ENCODE assay signal across 26 cellular contexts in the genomic region with DNA sequence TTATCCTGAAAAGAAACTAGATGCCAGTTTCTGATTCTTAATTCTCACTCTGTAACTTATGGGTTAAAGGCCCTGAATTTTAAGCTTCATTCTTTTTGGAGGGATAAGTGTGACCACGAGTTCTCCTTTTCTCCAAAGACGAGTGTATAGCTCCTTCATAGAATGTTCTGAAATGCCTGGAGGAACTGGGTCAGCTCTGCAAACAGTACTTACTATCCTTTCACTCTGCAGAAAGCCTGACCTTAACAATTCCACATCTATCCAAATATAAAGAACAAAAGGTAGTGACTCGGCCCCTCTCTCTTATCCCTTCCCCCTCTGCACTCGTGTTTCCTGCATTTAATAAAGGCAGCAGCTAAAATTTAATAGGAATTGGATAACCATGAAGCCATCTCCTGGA.
A peak's percentile ranks its signal among the peaks of the same experiment; 100 is the strongest.
DNase-seq lines count a peak whose midpoint lies in the region; ATAC-seq, FAIRE-seq and TF ChIP-seq lines count a peak whose summit lies in the region.
"Had no signal": no experiment of that assay in that cellular context is flagged by ENCODE, and none has a peak within 500 bp of the region (broad histone marks: within the 10 kb centered on the region; RNA-seq: fewer than 3 reads in every experiment).

No MANE protein-coding gene starts in this region.

- H3K9ac ChIP-seq in endothelial cell of umbilical vein (replicated peaks; ENCODE audit: extremely low read depth, insufficient read depth, low read length): peak overlapping the region; percentile 60
- H3K9ac ChIP-seq: BLaER1 treated with 17β-estradiol and CSF1 and Interleukin-3, amounts not matched to agents 10 nM and 100 nM; parathyroid adenoma had no signal

- H2AFZ ChIP-seq in GM23338 (no peak overlapping the region), PC-9 (no peak overlapping the region), endothelial cell of umbilical vein (ENCODE audit: low read depth, low read length) (peak overlapping the region; percentile 53), neuron (ENCODE audit: low read depth, low read length) (peak overlapping the region; percentile 55)
- H2AFZ ChIP-seq: parathyroid adenoma had no signal

- FAIRE-seq in endothelial cell of umbilical vein (lab: Jason Lieb, UNC): no peak
- FAIRE-seq: H1, islet of Langerhans had no signal

- peaks cover under 1% of the 10 kb centered on the region for H3K27me3 Mint-ChIP-seq in GM23338 (ENCODE audit: insufficient read depth, low read depth, poor library complexity)
- H3K27me3 Mint-ChIP-seq in natural killer cell treated with Interleukin-12 subunit alpha and Interleukin-12 subunit beta and Interleukin-15 and Interleukin-18, amount 100 ng/mL, for 72 hours: no peaks in the 10 kb centered on the region
- H3K27me3 Mint-ChIP-seq: activated CD8-positive, alpha-beta T cell treated with anti-CD3 and anti-CD28 coated beads for 36 hours; T-helper 17 cell had no signal

- TF ChIP-seq POLR2A in endothelial cell of umbilical vein (IDR thresholded peaks at IDR 0.05; ENCODE audit: low read depth, low read length) (no peak), thyroid gland (IDR thresholded peaks at IDR 0.05) (no peak), testis (IDR thresholded peaks at IDR 0.05) (no peak)

- no peak for TF ChIP-seq CTCF in GM23338 (conservative IDR thresholded peaks at IDR 0.05; ENCODE audit: low read depth in 2 of 2)
- TF ChIP-seq CTCF in PC-9 (conservative IDR thresholded peaks at IDR 0.05): no peak
- no peak for TF ChIP-seq CTCF in endothelial cell of umbilical vein (IDR thresholded peaks at IDR 0.05; ENCODE audit: extremely low read depth in 1 of 2, insufficient read depth in 1 of 2, low read depth in 1 of 2, low read length in 2 of 2)
- TF ChIP-seq CTCF in thyroid gland (IDR thresholded peaks at IDR 0.05): no peak
- TF ChIP-seq CTCF in testis (IDR thresholded peaks at IDR 0.05): no peak

- H3K4me1 Mint-ChIP-seq in GM23338: peaks cover 9% of the 10 kb centered on the region; the same call in 2 of the 3 replicates
- H3K4me1 Mint-ChIP-seq in natural killer cell treated with Interleukin-12 subunit alpha and Interleukin-12 subunit beta and Interleukin-15 and Interleukin-18, amount 100 ng/mL, for 72 hours (ENCODE audit: low read depth in 2 of 2): no peaks in the 10 kb centered on the region
- H3K4me1 Mint-ChIP-seq: T-helper 17 cell had no signal

- H3K4me3 Mint-ChIP-seq in GM23338: no peak overlapping the region
- no peak overlapping the region for H3K4me3 Mint-ChIP-seq in natural killer cell treated with Interleukin-12 subunit alpha and Interleukin-12 subunit beta and Interleukin-15 and Interleukin-18, amount 100 ng/mL, for 72 hours
- H3K4me3 Mint-ChIP-seq: activated CD8-positive, alpha-beta T cell treated with anti-CD3 and anti-CD28 coated beads for 36 hours; T-helper 17 cell had no signal

- BruUV-seq in PC-9 (replicated peaks; lab: Mats Ljungman, UMichigan) (no TSS peak), endothelial cell of umbilical vein (replicated peaks; lab: Mats Ljungman, UMichigan) (no TSS peak)

- DNase-seq in GM23338 (ENCODE audit: low spot score): no peak
- no peak for DNase-seq in PC-9
- no peak for DNase-seq in endothelial cell of umbilical vein (ENCODE audit: low read depth, low spot score)
- no peak for DNase-seq in thyroid gland
- DNase-seq in testis: no peak
- no peak for DNase-seq in natural killer cell treated with Interleukin-12 subunit alpha and Interleukin-12 subunit beta and Interleukin-15 and Interleukin-18, amount 100 ng/mL, for 72 hours (ENCODE audit: low spot score)
- DNase-seq: activated CD4-positive, alpha-beta T cell treated with anti-CD3 and anti-CD28 coated beads for 1 hour; activated CD8-positive, alpha-beta T cell treated with anti-CD3 and anti-CD28 coated beads for 36 hours; anterior cingulate cortex; caudate nucleus; COR-L47; left ventricle myocardium inferior; NCI-H1048; NCI-H2081 treated with DMSO at 0.1 percent for 48 hours; stimulated activated CD4-positive, alpha-beta T cell treated with anti-CD3 and anti-CD28 coated beads, Interleukin-4, amount 100 ng/mL, for 1 hour; T-helper 17 cell; upper lobe of right lung had no signal

- H3K36me3 ChIP-seq in GM23338 (ENCODE audit: insufficient read depth) (no peaks in the 10 kb centered on the region), PC-9 (ENCODE audit: low read depth) (no peaks in the 10 kb centered on the region), endothelial cell of umbilical vein (ENCODE audit: control insufficient read depth in 2 of 2, extremely low read depth in 1 of 2, insufficient read depth in 2 of 2, low read length in 2 of 2) (no peaks in the 10 kb centered on the region), neuron (ENCODE audit: insufficient read depth, low read length) (no peaks in the 10 kb centered on the region), thyroid gland (no peaks in the 10 kb centered on the region), testis (ENCODE audit: low read depth, missing control alignments) (no peaks in the 10 kb centered on the region)
- H3K36me3 ChIP-seq: BLaER1 treated with 17β-estradiol and CSF1 and Interleukin-3, amounts not matched to agents 10 nM and 100 nM; right atrium auricular region; upper lobe of right lung had no signal

- H3K9me3 ChIP-seq in PC-9 (ENCODE audit: insufficient read depth, low read depth) (no peaks in the 10 kb centered on the region), endothelial cell of umbilical vein (replicated peaks; ENCODE audit: control insufficient read depth, insufficient read depth, low read length) (no peaks in the 10 kb centered on the region), neuron (ENCODE audit: low read length) (peaks cover 4% of the 10 kb centered on the region), thyroid gland (no peaks in the 10 kb centered on the region), testis (no peaks in the 10 kb centered on the region)
- H3K9me3 ChIP-seq: left ventricle myocardium inferior, right atrium auricular region, upper lobe of right lung had no signal

- dilution Hi-C loops in endothelial cell of umbilical vein (cut with MboI; ENCODE audit: extremely low pct_ligation_motif_present, low sequenced_read_pairs): no loop called here

- H3K4me3 ChIP-seq in GM23338 (no peak overlapping the region), PC-9 (no peak overlapping the region; the same call in 1 of the 2 replicates), endothelial cell of umbilical vein (replicated peaks in 1 of 3; ENCODE audit: insufficient read depth in 1 of 3, low read depth in 1 of 3, low read length in 3 of 3) (no peak overlapping the region), neuron (ENCODE audit: low read length) (no peak overlapping the region), thyroid gland (replicated peaks in 1 of 3) (no peak overlapping the region), testis (no peak overlapping the region)
- H3K4me3 ChIP-seq: BLaER1 treated with 17β-estradiol and CSF1 and Interleukin-3, amounts not matched to agents 10 nM and 100 nM; left ventricle myocardium inferior; right atrium auricular region; SK-N-MC; upper lobe of right lung had no signal

- H3K9me2 ChIP-seq in GM23338 (ENCODE audit: insufficient read depth) (no peaks in the 10 kb centered on the region), PC-9 (ENCODE audit: insufficient read depth) (no peaks in the 10 kb centered on the region)

- H3K9me3 Mint-ChIP-seq in GM23338: peaks cover 6% of the 10 kb centered on the region; the same call in 2 of the 3 replicates
- H3K9me3 Mint-ChIP-seq in natural killer cell treated with Interleukin-12 subunit alpha and Interleukin-12 subunit beta and Interleukin-15 and Interleukin-18, amount 100 ng/mL, for 72 hours: peaks cover 15% of the 10 kb centered on the region

- H3K4me1 ChIP-seq in GM23338 (ENCODE audit: insufficient read depth) (no peaks in the 10 kb centered on the region), PC-9 (replicated peaks; ENCODE audit: insufficient read depth) (peaks cover 31% of the 10 kb centered on the region), endothelial cell of umbilical vein (ENCODE audit: control insufficient read depth, extremely low read depth, insufficient read depth, low read length) (peaks cover 38% of the 10 kb centered on the region), neuron (ENCODE audit: insufficient read depth, low read length) (peaks cover 8% of the 10 kb centered on the region), thyroid gland (no peaks in the 10 kb centered on the region), testis (no peaks in the 10 kb centered on the region)
- H3K4me1 ChIP-seq: parathyroid adenoma, right atrium auricular region, upper lobe of right lung had no signal

- peaks cover 4% of the 10 kb centered on the region; the same call in 2 of the 3 replicates for H3K36me3 Mint-ChIP-seq in GM23338 (ENCODE audit: low read depth)
- no peaks in the 10 kb centered on the region for H3K36me3 Mint-ChIP-seq in natural killer cell treated with Interleukin-12 subunit alpha and Interleukin-12 subunit beta and Interleukin-15 and Interleukin-18, amount 100 ng/mL, for 72 hours

- CTCF ChIA-PET in PC-9 (lab: Charles Lee) (no interaction called here), endothelial cell of umbilical vein (lab: Charles Lee) (interaction anchor here (1.0 to 1.3 kb wide), 3 partner anchors 93 to 243 kb away, joined by 3 read pairs; no protein-coding TSS in a partner anchor)

- no peak for ATAC-seq in GM23338
- no peak for ATAC-seq in GM21576 (IDR thresholded peaks at IDR 0.05; ENCODE audit: unreplicated experiment)
- ATAC-seq in natural killer cell treated with Interleukin-12 subunit alpha and Interleukin-12 subunit beta and Interleukin-15 and Interleukin-18, amount 100 ng/mL, for 72 hours: no peak
- ATAC-seq: T-helper 17 cell, upper lobe of right lung had no signal

- no peaks in the 10 kb centered on the region for H3K27me3 ChIP-seq in GM23338 (ENCODE audit: insufficient read depth)
- H3K27me3 ChIP-seq in PC-9 (ENCODE audit: insufficient read depth, low read depth): no peaks in the 10 kb centered on the region
- H3K27me3 ChIP-seq in endothelial cell of umbilical vein (ENCODE audit: control insufficient read depth in 2 of 2, insufficient read depth in 2 of 2, low read length in 2 of 2): no peaks in the 10 kb centered on the region
- H3K27me3 ChIP-seq in neuron (ENCODE audit: insufficient read depth, low read length): no peaks in the 10 kb centered on the region
- no peaks in the 10 kb centered on the region for H3K27me3 ChIP-seq in thyroid gland
- no peaks in the 10 kb centered on the region for H3K27me3 ChIP-seq in testis
- H3K27me3 ChIP-seq: BLaER1 treated with 17β-estradiol and CSF1 and Interleukin-3, amounts not matched to agents 10 nM and 100 nM; right atrium auricular region; upper lobe of right lung had no signal

- H3K4me2 ChIP-seq in GM23338 (no peak overlapping the region), PC-9 (peak overlapping the region; percentile 59), endothelial cell of umbilical vein (ENCODE audit: insufficient read depth, low read length) (peak overlapping the region; percentile 64)

- POLR2A ChIA-PET in PC-9 (lab: Charles Lee; ENCODE audit: unreplicated experiment): interaction anchor here (0.6 kb wide), 1 partner anchor 976 kb away, joined by 21 read pairs; no protein-coding TSS in a partner anchor
- POLR2A ChIA-PET in endothelial cell of umbilical vein (lab: Charles Lee): interaction anchor here (0.9 kb wide), 1 partner anchor 45 kb away, joined by 4 read pairs; no protein-coding TSS in a partner anchor

- peak overlapping the region; percentile 44; the same call in 1 of the 2 replicates for H3K27ac Mint-ChIP-seq in GM23338
- H3K27ac Mint-ChIP-seq in natural killer cell treated with Interleukin-12 subunit alpha and Interleukin-12 subunit beta and Interleukin-15 and Interleukin-18, amount 100 ng/mL, for 72 hours: no peak overlapping the region
- H3K27ac Mint-ChIP-seq: activated CD8-positive, alpha-beta T cell treated with anti-CD3 and anti-CD28 coated beads for 36 hours; activated naive CD4-positive, alpha-beta T cell treated with anti-CD3 and anti-CD28 coated beads, Interleukin-2, amount 50 U/mL, for 72 hours; T-helper 17 cell had no signal

- H3F3A ChIP-seq in GM23338 (replicated peaks; ENCODE audit: low read depth) (no peaks in the 10 kb centered on the region), PC-9 (ENCODE audit: insufficient read depth, low read depth) (peaks cover 17% of the 10 kb centered on the region; the same call in 1 of the 2 replicates)

- H4K20me1 ChIP-seq in GM23338 (replicated peaks; ENCODE audit: insufficient read depth) (no peaks in the 10 kb centered on the region), PC-9 (ENCODE audit: insufficient read depth) (no peaks in the 10 kb centered on the region), endothelial cell of umbilical vein (replicated peaks; ENCODE audit: control insufficient read depth, extremely low read depth, insufficient read depth, low read length) (no peaks in the 10 kb centered on the region)
- H4K20me1 ChIP-seq: BLaER1 treated with 17β-estradiol and CSF1 and Interleukin-3, amounts not matched to agents 10 nM and 100 nM had no signal

- intact Hi-C loops in PC-9 (cut with micrococcal nuclease; ENCODE audit: unreplicated experiment): loop anchor here (5.0 kb wide), 1 partner anchor 63 kb away; no protein-coding TSS in a partner anchor
- intact Hi-C loops in endothelial cell of umbilical vein (cut with micrococcal nuclease): no loop called here
- intact Hi-C loops in thyroid gland (cut with DNase I): no loop called here
- intact Hi-C loops in testis (cut with DNase I; ENCODE audit: low total_unique reads): no loop called here

- H3K79me2 ChIP-seq in GM23338 (replicated peaks; ENCODE audit: insufficient read depth) (no peaks in the 10 kb centered on the region), PC-9 (ENCODE audit: low read depth) (no peaks in the 10 kb centered on the region), endothelial cell of umbilical vein (ENCODE audit: control insufficient read depth, insufficient read depth, low read length) (no peaks in the 10 kb centered on the region)
- H3K79me2 ChIP-seq: parathyroid adenoma had no signal

- 45 to 50% methylated on average over 4 of the region's 4 CpGs for whole genome bisulfite sequencing in thyroid gland, 2 donors
- WGBS in testis, 2 donors: 44 to 47% methylated on average over 4 of the region's 4 CpGs

- no peaks in the 10 kb centered on the region for H3K9me1 ChIP-seq in endothelial cell of umbilical vein (replicated peaks; ENCODE audit: control insufficient read depth, extremely low read depth, insufficient read depth, low read length)

- H3K27ac ChIP-seq in GM23338 (ENCODE audit: low read depth): no peak overlapping the region
- H3K27ac ChIP-seq in PC-9: peak overlapping the region; percentile 63
- peak overlapping the region; percentile 78 for H3K27ac ChIP-seq in endothelial cell of umbilical vein (ENCODE audit: insufficient read depth, low read depth, low read length)
- no peak overlapping the region for H3K27ac ChIP-seq in thyroid gland
- H3K27ac ChIP-seq in testis: no peak overlapping the region
- H3K27ac ChIP-seq: BLaER1 treated with 17β-estradiol and CSF1 and Interleukin-3, amounts not matched to agents 10 nM and 100 nM; left ventricle myocardium inferior; parathyroid adenoma; right atrium auricular region; upper lobe of right lung had no signal

Comparison
In these comparisons a context has a peak if more than half of its experiments do, and no peak if none do; other contexts are left out.
1. H2AFZ ChIP-seq: peak in endothelial cell of umbilical vein (single experiment) and neuron (single experiment); none in GM23338 (single experiment) and PC-9 (single experiment).
2. H3K27ac ChIP-seq: peak in PC-9 (single experiment) and endothelial cell of umbilical vein (single experiment); none in GM23338 (single experiment), thyroid gland (0 of 3) and testis (0 of 2).